ENCODE assay signal across 23 cellular contexts in the genomic region with DNA sequence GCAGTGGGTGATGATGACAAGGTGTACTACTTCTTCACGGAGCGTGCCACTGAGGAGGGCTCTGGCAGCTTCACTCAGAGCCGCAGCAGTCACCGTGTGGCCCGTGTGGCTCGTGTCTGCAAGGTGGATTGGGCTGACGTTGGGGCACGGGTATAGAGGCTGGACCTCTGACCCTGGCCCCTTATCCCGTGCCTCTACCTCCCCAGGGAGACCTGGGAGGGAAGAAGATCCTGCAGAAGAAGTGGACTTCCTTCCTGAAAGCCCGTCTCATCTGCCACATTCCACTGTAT.
"Had no signal": no experiment of that assay in that cellular context is flagged by ENCODE, and none has a peak within 500 bp of the region (broad histone marks: within the 10 kb centered on the region; RNA-seq: fewer than 3 reads in every experiment).

No MANE protein-coding gene starts in this region.

- H3K9me3 Mint-ChIP-seq: activated naive CD4-positive, alpha-beta T cell treated with anti-CD3 and anti-CD28 coated beads, Interleukin-2, amount 50 U/mL, for 24 hours; activated T-helper 1 cell treated with anti-CD3 and anti-CD28 coated beads, Interleukin-12 subunit alpha, Interleukin-12 subunit beta, Interleukin-2, Interleukin-4 antibody, amounts not matched to agents 30 ng/mL and 10 ng/mL and 1 ng/mL, durations not matched to agents 14 hours and 24 hours and 36 hours; brain; effector memory CD8-positive, alpha-beta T cell; immature natural killer cell; mesothelial cell of epicardium; naive thymus-derived CD8-positive, alpha-beta T cell; stimulated activated memory B cell treated with anti-CD40 and anti-IgM and Interleukin-4, amounts not matched to agents 10 μg/mL and 1 μg/mL and 100 μg/mL, for 72 hours had no signal

- H3K4me1 Mint-ChIP-seq: activated naive CD4-positive, alpha-beta T cell treated with anti-CD3 and anti-CD28 coated beads, Interleukin-2, amount 50 U/mL, for 24 hours; brain; immature natural killer cell; stimulated activated memory B cell treated with anti-CD40 and anti-IgM and Interleukin-4, amounts not matched to agents 10 μg/mL and 1 μg/mL and 100 μg/mL, for 72 hours had no signal

- ATAC-seq: effector memory CD8-positive, alpha-beta T cell; esophagus mucosa; naive thymus-derived CD8-positive, alpha-beta T cell; psoas muscle; stimulated activated memory B cell treated with anti-CD40 and anti-IgM and Interleukin-4, amounts not matched to agents 10 μg/mL and 1 μg/mL and 100 μg/mL, for 72 hours had no signal

- H3K9me3 ChIP-seq: left ventricle myocardium inferior, ovary, psoas muscle, right atrium auricular region, stomach, transverse colon, uterus had no signal

- DNase-seq: activated CD4-positive, alpha-beta T cell treated with anti-CD3 and anti-CD28 coated beads for 1 hour; activated gamma-delta T cell; caudate nucleus; effector memory CD8-positive, alpha-beta T cell; foreskin melanocyte; immature natural killer cell; kidney glomerular epithelial cell; left ventricle myocardium inferior; naive thymus-derived CD8-positive, alpha-beta T cell; psoas muscle; stimulated activated CD4-positive, alpha-beta T cell treated with anti-CD3 and anti-CD28 coated beads, Interleukin-1b, Interleukin-23, amount 100 ng/mL, for 48 hours; stomach; T-helper 9 cell; transverse colon had no signal

- H3K27me3 ChIP-seq: ovary, right atrium auricular region, stomach, transverse colon, uterus had no signal

- H3K4me3 Mint-ChIP-seq: activated naive CD4-positive, alpha-beta T cell treated with anti-CD3 and anti-CD28 coated beads, Interleukin-2, amount 50 U/mL, for 24 hours; activated T-helper 1 cell treated with anti-CD3 and anti-CD28 coated beads, Interleukin-12 subunit alpha, Interleukin-12 subunit beta, Interleukin-2, Interleukin-4 antibody, amounts not matched to agents 30 ng/mL and 10 ng/mL and 1 ng/mL, durations not matched to agents 14 hours and 24 hours and 36 hours; brain; effector memory CD8-positive, alpha-beta T cell; immature natural killer cell; mesothelial cell of epicardium; naive thymus-derived CD8-positive, alpha-beta T cell; stimulated activated memory B cell treated with anti-CD40 and anti-IgM and Interleukin-4, amounts not matched to agents 10 μg/mL and 1 μg/mL and 100 μg/mL, for 72 hours had no signal

- H3K4me3 ChIP-seq: left ventricle myocardium inferior, ovary, psoas muscle, right atrium auricular region, stomach, transverse colon, uterus had no signal

- H3K36me3 Mint-ChIP-seq: activated naive CD4-positive, alpha-beta T cell treated with anti-CD3 and anti-CD28 coated beads, Interleukin-2, amount 50 U/mL, for 24 hours had no signal

- H3K27me3 Mint-ChIP-seq: activated naive CD4-positive, alpha-beta T cell treated with anti-CD3 and anti-CD28 coated beads, Interleukin-2, amount 50 U/mL, for 24 hours; brain; effector memory CD8-positive, alpha-beta T cell; naive thymus-derived CD8-positive, alpha-beta T cell; stimulated activated memory B cell treated with anti-CD40 and anti-IgM and Interleukin-4, amounts not matched to agents 10 μg/mL and 1 μg/mL and 100 μg/mL, for 72 hours had no signal

- H3K27ac ChIP-seq: left ventricle myocardium inferior, ovary, psoas muscle, right atrium auricular region, stomach, transverse colon, uterus had no signal

- H3K27ac Mint-ChIP-seq: activated naive CD4-positive, alpha-beta T cell treated with anti-CD3 and anti-CD28 coated beads, Interleukin-2, amount 50 U/mL, for 24 hours; activated T-helper 1 cell treated with anti-CD3 and anti-CD28 coated beads, Interleukin-12 subunit alpha, Interleukin-12 subunit beta, Interleukin-2, Interleukin-4 antibody, amounts not matched to agents 30 ng/mL and 10 ng/mL and 1 ng/mL, durations not matched to agents 14 hours and 24 hours and 36 hours; brain; immature natural killer cell; mesothelial cell of epicardium; stimulated activated memory B cell treated with anti-CD40 and anti-IgM and Interleukin-4, amounts not matched to agents 10 μg/mL and 1 μg/mL and 100 μg/mL, for 72 hours had no signal

- H3K36me3 ChIP-seq: ovary, uterus had no signal

- H3K4me1 ChIP-seq: left ventricle myocardium inferior, psoas muscle, right atrium auricular region, stomach, transverse colon, uterus had no signal
